In the genomic region with DNA sequence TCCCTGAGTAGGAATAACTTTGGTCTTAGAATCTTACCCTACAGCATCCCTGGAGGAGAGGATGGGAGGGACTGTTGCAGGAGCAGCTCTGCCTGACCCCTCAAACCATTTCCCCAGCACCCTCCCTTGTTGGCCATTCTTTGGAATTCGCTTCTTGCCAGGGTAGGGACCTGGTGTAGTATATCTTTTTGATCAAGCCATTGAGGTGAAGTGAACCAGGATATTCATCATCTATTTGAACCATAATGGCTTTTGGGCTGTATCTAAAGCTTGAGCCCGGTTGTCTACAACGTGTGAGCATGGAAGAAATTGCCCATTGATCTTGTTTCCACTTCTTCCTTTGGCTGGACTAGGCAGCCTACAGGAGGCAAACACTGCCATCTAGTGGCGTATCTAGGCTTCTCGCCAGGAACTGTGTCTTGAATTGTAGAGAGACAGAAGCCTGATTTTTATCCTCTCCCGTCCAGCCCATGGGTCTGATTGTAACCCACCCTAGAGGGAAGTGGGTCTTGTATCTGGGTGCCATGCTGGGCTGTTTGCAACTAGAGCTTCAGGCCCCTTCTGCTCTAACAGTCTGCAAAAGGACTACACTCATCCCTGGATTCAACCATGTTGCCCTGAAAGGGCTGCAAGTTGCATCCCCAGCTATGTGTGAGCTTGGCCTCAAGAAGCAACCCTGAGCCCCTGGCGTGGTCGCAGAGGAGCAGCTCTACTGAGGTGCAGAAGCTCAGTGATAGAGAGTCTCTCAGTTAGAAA, we compare ENCODE assay signal across 8 cellular contexts.
DNase-seq lines count a peak whose midpoint lies in the region; ATAC-seq and TF ChIP-seq lines count a peak whose summit lies in the region.

No MANE protein-coding gene starts in this region.

- H3K79me2 ChIP-seq in MM.1S (ENCODE audit: low read length): no peaks in the 10 kb centered on the region
- no peaks in the 10 kb centered on the region for H3K79me2 ChIP-seq in osteoblast (ENCODE audit: insufficient read depth, low read length)

- H3F3A ChIP-seq in MM.1S (ENCODE audit: insufficient read depth, low read length): no peaks in the 10 kb centered on the region

- H3K9me2 ChIP-seq in MM.1S (replicated peaks; ENCODE audit: insufficient read depth, low read length): no peaks in the 10 kb centered on the region

- intact Hi-C loops in tibial artery (cut with DNase I; ENCODE audit: low total_unique reads): loop anchor here (10.0 kb wide), 2 partner anchors 205 to 345 kb away; no protein-coding TSS in a partner anchor

- no peak overlapping the region for H2AFZ ChIP-seq in MM.1S (ENCODE audit: low read length)
- no peak overlapping the region for H2AFZ ChIP-seq in osteoblast (ENCODE audit: low read length)

- no peak overlapping the region for H3K27ac ChIP-seq in MM.1S (ENCODE audit: low read length)
- no peak overlapping the region for H3K27ac ChIP-seq in SJSA1
- H3K27ac ChIP-seq in gastroesophageal sphincter: peak overlapping the region; percentile 73 to 82 (median 76)
- peak overlapping the region; percentile 21 for H3K27ac ChIP-seq in osteoblast (ENCODE audit: low read depth, low read length)
- H3K27ac ChIP-seq in tibial artery: peak overlapping the region; percentile 66 to 68

- no peak overlapping the region for H3K4me3 ChIP-seq in GM12864 (ENCODE audit: low read depth, low read length)
- no peak overlapping the region for H3K4me3 ChIP-seq in MM.1S (ENCODE audit: low read length)
- H3K4me3 ChIP-seq in SJSA1: no peak overlapping the region
- H3K4me3 ChIP-seq in gastroesophageal sphincter: no peak overlapping the region
- H3K4me3 ChIP-seq in osteoblast (ENCODE audit: insufficient read depth, low read length): no peak overlapping the region
- H3K4me3 ChIP-seq in tibial artery: no peak overlapping the region

- TF ChIP-seq CTCF in GM12864 (IDR thresholded peaks at IDR 0.05; ENCODE audit: low read depth, low read length, missing control alignments) (peak; percentile 94), MM.1S (IDR thresholded peaks at IDR 0.05; ENCODE audit: low read length) (peak; percentile 94), gastroesophageal sphincter (IDR thresholded peaks at IDR 0.05) (peak; percentile 63 to 88 (median 80)), osteoblast (IDR thresholded peaks at IDR 0.05; ENCODE audit: extremely low read depth, low read depth, low read length) (peak; percentile 97), tibial artery (IDR thresholded peaks at IDR 0.05) (peak; percentile 76 to 87)

- H3K4me2 ChIP-seq in MM.1S (ENCODE audit: low read depth, low read length): no peak overlapping the region
- peak overlapping the region; percentile 43 for H3K4me2 ChIP-seq in osteoblast (ENCODE audit: insufficient read depth, low read length)

- ATAC-seq in gastroesophageal sphincter: peak; percentile 55
- ATAC-seq in GM21390 (IDR thresholded peaks at IDR 0.05; ENCODE audit: unreplicated experiment): no peak

- H3K4me1 ChIP-seq in MM.1S (ENCODE audit: low read length): no peaks in the 10 kb centered on the region
- peaks cover 32% of the 10 kb centered on the region for H3K4me1 ChIP-seq in SJSA1 (replicated peaks)
- peaks cover 5 to 66% (median 14%) of the 10 kb centered on the region in 3 donors for H3K4me1 ChIP-seq in gastroesophageal sphincter
- peaks cover 19% of the 10 kb centered on the region for H3K4me1 ChIP-seq in osteoblast (ENCODE audit: insufficient read depth, low read length)
- peaks cover 0 to 37% (median 24%) of the 10 kb centered on the region in 4 donors for H3K4me1 ChIP-seq in tibial artery

- H3K9me3 ChIP-seq in MM.1S (replicated peaks; ENCODE audit: insufficient read depth, low read length) (no peaks in the 10 kb centered on the region), SJSA1 (replicated peaks) (no peaks in the 10 kb centered on the region), gastroesophageal sphincter (no peaks in the 10 kb centered on the region), osteoblast (ENCODE audit: low read depth, low read length) (no peaks in the 10 kb centered on the region), tibial artery (no peaks in the 10 kb centered on the region)

- H4K20me1 ChIP-seq in MM.1S (ENCODE audit: insufficient read depth, low read length) (no peaks in the 10 kb centered on the region), osteoblast (ENCODE audit: insufficient read depth, low read length) (peaks cover 4% of the 10 kb centered on the region)

- TF ChIP-seq POLR2A in gastroesophageal sphincter (IDR thresholded peaks at IDR 0.05): no peak

- H3K27me3 ChIP-seq in MM.1S (replicated peaks; ENCODE audit: insufficient read depth, low read length) (no peaks in the 10 kb centered on the region), SJSA1 (replicated peaks) (no peaks in the 10 kb centered on the region), gastroesophageal sphincter (no peaks in the 10 kb centered on the region), osteoblast (ENCODE audit: insufficient read depth, low read length) (peaks cover 25% of the 10 kb centered on the region), tibial artery (no peaks in the 10 kb centered on the region)

- H3K36me3 ChIP-seq in MM.1S (replicated peaks; ENCODE audit: insufficient read depth, low read length) (no peaks in the 10 kb centered on the region), SJSA1 (no peaks in the 10 kb centered on the region), gastroesophageal sphincter (no peaks in the 10 kb centered on the region), osteoblast (ENCODE audit: insufficient read depth, low read length) (no peaks in the 10 kb centered on the region), tibial artery (peaks cover 0 to 10% (median 9%) of the 10 kb centered on the region in 3 donors)

- H3K9ac ChIP-seq in MM.1S (ENCODE audit: low read length): no peak overlapping the region

- DNase-seq in GM12864 (ENCODE audit: low read depth) (peak; percentile 27), MM.1S (peak; percentile 61), SJSA1 (ENCODE audit: low read depth in 1 of 2, low spot score in 2 of 2) (peak; percentile 66 to 73), osteoblast (ENCODE audit: insufficient read length, low spot score, missing footprints) (peak; percentile 90), tibial artery (peak; percentile 74 to 78)
- DNase-seq in activated naive CD4-positive, alpha-beta T cell treated with Interleukin-2 at 50 U/mL for 16 hours: peak; percentile 55

- no peak for TF ChIP-seq EP300 in gastroesophageal sphincter (IDR thresholded peaks at IDR 0.05)

- WGBS in gastroesophageal sphincter (ENCODE audit: low coverage in 1 of 2), 2 donors: 21 to 38% methylated on average over 2 to 5 of the region's 8 CpGs

Comparison
In these comparisons a context has a peak if more than half of its experiments do, and no peak if none do; other contexts are left out.
1. DNase-seq: peak in every context shown above with its lines; median percentile 90 in osteoblast; 76 in tibial artery; 70 in SJSA1; 61 in MM.1S; 55 in activated naive CD4-positive, alpha-beta T cell treated with Interleukin-2 at 50 U/mL for 16 hours; 27 in GM12864.
2. H3K27ac ChIP-seq: peak in gastroesophageal sphincter (4 of 4), osteoblast (single experiment) and tibial artery (2 of 2); none in MM.1S (single experiment) and SJSA1 (single experiment).
3. Peak in every context shown above with its lines, with median percentiles within 50 percentile points of each other: CTCF ChIP-seq.